Comparison of ENCODE assay signal across 28 cellular contexts in the genomic region with DNA sequence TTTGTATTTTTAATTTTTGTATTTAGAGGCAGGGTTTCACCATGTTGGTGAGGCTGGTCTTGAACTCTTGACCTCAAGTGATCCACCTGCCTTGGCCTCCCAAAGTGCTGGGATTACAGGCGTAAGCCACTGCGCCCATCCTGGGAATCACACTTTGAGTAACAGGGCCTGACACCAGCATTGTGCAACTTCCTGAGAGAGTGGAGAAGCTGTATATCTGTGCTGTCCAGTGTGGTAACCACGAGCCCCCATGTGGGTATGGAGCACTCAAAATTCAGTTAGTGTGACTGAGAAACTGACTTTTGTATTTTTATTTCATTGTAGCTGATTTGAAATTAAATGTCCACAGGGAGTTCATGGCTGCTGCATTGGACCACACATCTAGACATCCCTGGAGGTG. TPM values are rescaled to one million over a fixed set of nuclear protein-coding genes. Genes with fewer than 3 reads are reported as not detected.
"Had no signal": no experiment of that assay in that cellular context is flagged by ENCODE, and none has a peak within 500 bp of the region (broad histone marks: within the 10 kb centered on the region; RNA-seq: fewer than 3 reads in every experiment).

No MANE protein-coding gene starts in this region.

- H3K27me3 ChIP-seq: breast epithelium, transverse colon, vagina had no signal

- H3K4me1 ChIP-seq: breast epithelium, esophagus muscularis mucosa, transverse colon, vagina had no signal

- H3K27ac Mint-ChIP-seq: activated B cell treated with CpG ODN at 0.5 μM for 24 hours; activated CD4-positive, alpha-beta memory T cell treated with anti-CD3 and anti-CD28 coated beads for 36 hours; activated CD4-positive, alpha-beta T cell treated with anti-CD3 and anti-CD28 coated beads for 36 hours; activated naive CD4-positive, alpha-beta T cell treated with anti-CD3 and anti-CD28 coated beads for 36 hours; activated naive CD8-positive, alpha-beta T cell treated with anti-CD3 and anti-CD28 coated beads, Interleukin-2, amount 10 ng/mL, durations not matched to agents 7 days and 5 days; activated T-cell treated with anti-CD3 and anti-CD28 coated beads, Interleukin-2, amount 50 U/mL, for 72 hours; memory B cell; nephron progenitor cell; stimulated activated naive B cell treated with anti-CD40 and anti-IgM and Interleukin-4, amounts not matched to agents 10 μg/mL and 1 μg/mL and 100 μg/mL, for 72 hours had no signal

- H3K4me3 ChIP-seq: breast epithelium, coronary artery, esophagus muscularis mucosa, transverse colon, vagina had no signal

- H3K4me1 Mint-ChIP-seq: activated CD4-positive, alpha-beta T cell treated with anti-CD3 and anti-CD28 coated beads for 36 hours; activated naive CD8-positive, alpha-beta T cell treated with anti-CD3 and anti-CD28 coated beads, Interleukin-2, amount 10 ng/mL, durations not matched to agents 7 days and 5 days had no signal

- H3K36me3 Mint-ChIP-seq: activated CD4-positive, alpha-beta memory T cell treated with anti-CD3 and anti-CD28 coated beads for 36 hours; activated naive CD8-positive, alpha-beta T cell treated with anti-CD3 and anti-CD28 coated beads, Interleukin-2, amount 10 ng/mL, durations not matched to agents 7 days and 5 days; memory B cell; stimulated activated naive B cell treated with anti-CD40 and anti-IgM and Interleukin-4, amounts not matched to agents 10 μg/mL and 1 μg/mL and 100 μg/mL, for 72 hours had no signal

- H3K36me3 ChIP-seq: breast epithelium, esophagus muscularis mucosa, transverse colon, vagina had no signal

- H3K27me3 Mint-ChIP-seq: activated CD4-positive, alpha-beta memory T cell treated with anti-CD3 and anti-CD28 coated beads for 36 hours had no signal

- H3K4me3 Mint-ChIP-seq: activated B cell treated with CpG ODN at 0.5 μM for 24 hours; activated CD4-positive, alpha-beta memory T cell treated with anti-CD3 and anti-CD28 coated beads for 36 hours; activated CD4-positive, alpha-beta T cell treated with anti-CD3 and anti-CD28 coated beads for 36 hours; activated naive CD4-positive, alpha-beta T cell treated with anti-CD3 and anti-CD28 coated beads for 36 hours; activated naive CD8-positive, alpha-beta T cell treated with anti-CD3 and anti-CD28 coated beads, Interleukin-2, amount 10 ng/mL, durations not matched to agents 7 days and 5 days; activated T-cell treated with anti-CD3 and anti-CD28 coated beads, Interleukin-2, amount 50 U/mL, for 72 hours; memory B cell; nephron progenitor cell; stimulated activated naive B cell treated with anti-CD40 and anti-IgM and Interleukin-4, amounts not matched to agents 10 μg/mL and 1 μg/mL and 100 μg/mL, for 72 hours had no signal

- H3K9me3 Mint-ChIP-seq: activated B cell treated with CpG ODN at 0.5 μM for 24 hours; activated CD4-positive, alpha-beta memory T cell treated with anti-CD3 and anti-CD28 coated beads for 36 hours; activated naive CD4-positive, alpha-beta T cell treated with anti-CD3 and anti-CD28 coated beads for 36 hours; activated naive CD8-positive, alpha-beta T cell treated with anti-CD3 and anti-CD28 coated beads, Interleukin-2, amount 10 ng/mL, durations not matched to agents 7 days and 5 days; activated T-cell treated with anti-CD3 and anti-CD28 coated beads, Interleukin-2, amount 50 U/mL, for 72 hours; memory B cell; nephron progenitor cell had no signal

- DNase-seq: activated B cell treated with CpG ODN at 0.5 μM for 24 hours; activated CD4-positive, alpha-beta memory T cell treated with anti-CD3 and anti-CD28 coated beads for 36 hours; activated CD4-positive, alpha-beta T cell treated with anti-CD3 and anti-CD28 coated beads for 36 hours; activated effector memory CD4-positive, alpha-beta T cell treated with Interleukin-2 at 50 U/mL for 16 hours; activated naive CD4-positive, alpha-beta T cell treated with anti-CD3 and anti-CD28 coated beads for 36 hours; activated naive CD8-positive, alpha-beta T cell treated with anti-CD3 and anti-CD28 coated beads, Interleukin-2, amount 10 ng/mL, durations not matched to agents 7 days and 5 days; activated T-cell treated with anti-CD3 and anti-CD28 coated beads, Interleukin-2, amount 50 U/mL, for 72 hours; amniotic stem cell; cerebellar nuclear complex; glutamatergic neuron; hippocampal formation; left colon; nephron progenitor cell; stimulated activated CD4-positive, alpha-beta T cell treated with anti-CD3 and anti-CD28 coated beads, Interleukin-2, amount 100 ng/mL, for 48 hours; stimulated activated CD8-positive, alpha-beta memory T cell treated with anti-CD3 and anti-CD28 coated beads, Interleukin-4, amount 100 ng/mL, for 48 hours; stimulated activated naive B cell treated with anti-CD40 and anti-IgM and Interleukin-4, amounts not matched to agents 10 μg/mL and 1 μg/mL and 100 μg/mL, for 72 hours; T1000; transverse colon had no signal

- H3K27ac ChIP-seq: breast epithelium, coronary artery, esophagus muscularis mucosa, transverse colon, vagina had no signal

- H3K9me3 ChIP-seq: breast epithelium, esophagus muscularis mucosa, transverse colon, vagina had no signal

- ATAC-seq: activated CD4-positive, alpha-beta T cell treated with anti-CD3 and anti-CD28 coated beads for 36 hours; activated T-cell treated with anti-CD3 and anti-CD28 coated beads, Interleukin-2, amount 50 U/mL, for 72 hours; left colon; stimulated activated naive B cell treated with anti-CD40 and anti-IgM and Interleukin-4, amounts not matched to agents 10 μg/mL and 1 μg/mL and 100 μg/mL, for 72 hours had no signal

RNA-seq across cellular contexts. Expression of a gene that starts 36.2 kb away (rescaled TPM):
- total RNA-seq: activated B cell treated with CpG ODN at 0.5 μM for 24 hours; activated CD4-positive, alpha-beta memory T cell treated with anti-CD3 and anti-CD28 coated beads for 36 hours; activated CD4-positive, alpha-beta T cell treated with anti-CD3 and anti-CD28 coated beads for 36 hours; activated naive CD4-positive, alpha-beta T cell treated with anti-CD3 and anti-CD28 coated beads for 36 hours; activated naive CD8-positive, alpha-beta T cell treated with anti-CD3 and anti-CD28 coated beads, Interleukin-2, amount 10 ng/mL, durations not matched to agents 7 days and 5 days; activated T-cell treated with anti-CD3 and anti-CD28 coated beads, Interleukin-2, amount 50 U/mL, for 72 hours; esophagus muscularis mucosa; left colon; mononuclear cell; myocyte; omental fat pad; posterior vena cava; renal cortical epithelial cell; transverse colon had no signal
